In genomic region chr2:226716126-226716525, GRCh38 we compare ENCODE assay signal across 1 cellular context.
TF ChIP-seq lines count a peak whose summit lies in the region.

No MANE protein-coding gene starts in this region.

TF ChIP-seq in HCT116, 20 proteins besides CTCF, POLR2A, EP300 and RAD21:
- TF ChIP-seq ZBTB33 (IDR thresholded peaks at IDR 0.05; ENCODE audit: extremely low read depth, insufficient replicate concordance, low read length) (no peak), EZH2phosphoT487 (IDR thresholded peaks at IDR 0.05; ENCODE audit: borderline replicate concordance) (no peak), SP1 (IDR thresholded peaks at IDR 0.05; ENCODE audit: low read depth) (no peak)
TF ChIP-seq in HCT116: peak in this region for 0.
